ENCODE assay signal across 17 cellular contexts in the genomic region with DNA sequence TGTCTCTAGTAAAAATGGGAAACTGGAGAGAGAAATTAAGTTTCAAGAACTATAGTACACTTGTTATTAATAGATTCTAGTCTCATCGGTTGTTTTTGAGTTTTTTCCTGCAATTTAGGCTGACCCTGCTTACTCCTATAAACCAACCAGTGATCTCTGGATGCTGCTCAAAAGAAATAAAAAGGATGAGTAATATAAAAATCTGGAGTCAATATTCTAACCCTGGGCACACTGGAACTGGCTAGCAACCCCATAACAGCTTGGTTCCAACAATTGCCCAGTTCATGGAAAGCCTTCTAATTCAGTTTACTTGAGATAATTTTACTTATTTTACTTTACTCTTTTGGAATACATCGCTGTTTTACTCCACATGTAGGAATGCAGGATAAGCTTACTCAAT.
DNase-seq lines count a peak whose midpoint lies in the region; ATAC-seq and TF ChIP-seq lines count a peak whose summit lies in the region.
"Had no signal": no experiment of that assay in that cellular context is flagged by ENCODE, and none has a peak within 500 bp of the region (broad histone marks: within the 10 kb centered on the region; RNA-seq: fewer than 3 reads in every experiment).

No MANE protein-coding gene starts in this region.

- no peaks in the 10 kb centered on the region for H3K27me3 ChIP-seq in ascending aorta
- no peaks in the 10 kb centered on the region for H3K27me3 ChIP-seq in osteoblast (ENCODE audit: insufficient read depth, low read length)
- H3K27me3 ChIP-seq in spleen (replicated peaks in 1 of 7), result no peaks in the 10 kb centered on the region

- WGBS in spleen, 5 donors, result 91 to 97% (median 96%) methylated on average over 2 of the region's 2 CpGs

- no peaks in the 10 kb centered on the region for H3K9me3 ChIP-seq in ascending aorta
- H3K9me3 ChIP-seq in osteoblast (ENCODE audit: low read depth, low read length), result no peaks in the 10 kb centered on the region
- peaks cover 0 to 33% (median 10%) of the 10 kb centered on the region in 8 donors for H3K9me3 ChIP-seq in spleen

- H3K4me3 ChIP-seq in ascending aorta (no peak overlapping the region), osteoblast (ENCODE audit: insufficient read depth, low read length) (no peak overlapping the region), spleen (no peak overlapping the region)
- H3K4me3 ChIP-seq: K562 had no signal

- ATAC-seq in HG02852 (IDR thresholded peaks at IDR 0.05; ENCODE audit: unreplicated experiment) (no peak), GM19397 (IDR thresholded peaks at IDR 0.05; ENCODE audit: unreplicated experiment) (no peak)
- ATAC-seq: SK-N-SH treated with all-trans-retinoic acid at 6 μM for 48 hours had no signal

- H3K79me2 ChIP-seq in osteoblast (ENCODE audit: insufficient read depth, low read length), result no peaks in the 10 kb centered on the region

- peaks cover 0 to 19% of the 10 kb centered on the region in 2 donors for H3K4me1 ChIP-seq in ascending aorta
- H3K4me1 ChIP-seq in osteoblast (ENCODE audit: insufficient read depth, low read length), result peaks cover 31% of the 10 kb centered on the region
- peaks cover 0 to 10% (median 4%) of the 10 kb centered on the region in 6 donors for H3K4me1 ChIP-seq in spleen

- H4K20me1 ChIP-seq in osteoblast (ENCODE audit: insufficient read depth, low read length), result no peaks in the 10 kb centered on the region

- H3K4me2 ChIP-seq in osteoblast (ENCODE audit: insufficient read depth, low read length), result no peak overlapping the region

- TF ChIP-seq CTCF in ascending aorta (IDR thresholded peaks at IDR 0.05) (no peak), osteoblast (IDR thresholded peaks at IDR 0.05; ENCODE audit: extremely low read depth, low read depth, low read length) (no peak), spleen (IDR thresholded peaks at IDR 0.05 in 8 of 11, conservative IDR thresholded peaks at IDR 0.05 in 3 of 11) (no peak)

- DNase-seq in GM03348 (ENCODE audit: low spot score) (peak; percentile 18), ascending aorta (ENCODE audit: low spot score in 2 of 2) (no peak), osteoblast (ENCODE audit: insufficient read length, low spot score, missing footprints) (no peak), spleen (no peak), kidney glomerular epithelial cell (lab: John Stamatoyannopoulos, UW) (no peak)
- DNase-seq: C1 segment of cervical spinal cord, DMS 273 treated with DMSO at 0.1 percent for 48 hours, GF-D8, NCI-H1048, NCI-H146, NCI-H2081, NCI-H510A treated with DMSO at 0.1 percent for 48 hours, SHP77 treated with DMSO at 0.1 percent for 48 hours had no signal

- intact Hi-C loops in ascending aorta (cut with DNase I), result no loop called here
- intact Hi-C loops in spleen (cut with DNase I; ENCODE audit: low total_unique reads), result no loop called here

- H3K27ac ChIP-seq in ascending aorta, result peak overlapping the region; percentile 58 to 63
- H3K27ac ChIP-seq in osteoblast (ENCODE audit: low read depth, low read length), result peak overlapping the region; percentile 57
- no peak overlapping the region for H3K27ac ChIP-seq in spleen

- H3K36me3 ChIP-seq in ascending aorta (no peaks in the 10 kb centered on the region), osteoblast (ENCODE audit: insufficient read depth, low read length) (no peaks in the 10 kb centered on the region), spleen (peaks cover 0 to 23% (median 0%) of the 10 kb centered on the region in 6 donors)

- no peak for TF ChIP-seq POLR2A in spleen (IDR thresholded peaks at IDR 0.05)

- H2AFZ ChIP-seq in osteoblast (ENCODE audit: low read length), result no peak overlapping the region

Comparison
In these comparisons a context has a peak if more than half of its experiments do, and no peak if none do; other contexts are left out.
1. H3K27ac ChIP-seq: peak in ascending aorta (2 of 2) and osteoblast (single experiment); none in spleen (0 of 8).